21 cellular contexts compared by ENCODE assay signal in the genomic region with DNA sequence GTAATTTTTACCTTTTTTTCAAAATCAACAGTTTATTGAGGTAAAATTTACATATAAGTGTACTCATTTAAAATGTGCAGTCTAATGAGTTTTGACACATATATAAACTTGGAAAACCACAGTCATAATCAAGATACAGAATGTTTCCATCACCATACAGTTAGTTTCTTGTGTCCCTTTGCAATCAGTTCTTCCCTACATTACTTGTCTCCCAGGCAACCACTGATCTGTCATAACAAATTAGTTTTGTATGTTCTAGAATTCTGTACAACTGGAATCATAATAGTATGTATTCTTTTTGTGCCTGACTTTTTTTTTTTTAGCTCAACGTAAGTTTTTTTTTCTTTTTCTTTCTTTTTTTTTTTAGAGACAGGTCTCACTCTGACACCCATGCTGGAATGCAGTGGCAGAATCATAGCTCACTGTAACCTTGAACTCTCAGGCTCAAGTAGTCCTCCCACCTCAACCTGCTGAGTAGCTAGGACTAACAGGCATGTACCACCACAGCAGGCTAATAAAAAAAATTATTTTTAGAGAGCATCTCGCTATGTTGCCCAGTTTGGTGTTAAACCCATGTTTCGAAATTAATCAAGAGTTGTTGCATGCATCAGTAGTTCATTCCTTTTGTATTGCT. TPM values are rescaled to one million over a fixed set of nuclear protein-coding genes. Genes with fewer than 3 reads are reported as not detected.
DNase-seq lines count a peak whose midpoint lies in the region; ATAC-seq and TF ChIP-seq lines count a peak whose summit lies in the region.
"Had no signal": no experiment of that assay in that cellular context is flagged by ENCODE, and none has a peak within 500 bp of the region (broad histone marks: within the 10 kb centered on the region; RNA-seq: fewer than 3 reads in every experiment).

No MANE protein-coding gene starts in this region.

- H3K27ac ChIP-seq in sigmoid colon: no peak overlapping the region
- H3K27ac ChIP-seq: ascending aorta, suprapubic skin had no signal

- H3K27me3 ChIP-seq in sigmoid colon: no peaks in the 10 kb centered on the region
- H3K27me3 ChIP-seq: ascending aorta, suprapubic skin had no signal

- H3K4me3 Mint-ChIP-seq in activated naive CD8-positive, alpha-beta T cell treated with anti-CD3 and anti-CD28 coated beads for 36 hours: no peak overlapping the region
- H3K4me3 Mint-ChIP-seq in activated naive CD8-positive, alpha-beta T cell treated with anti-CD3 and anti-CD28 coated beads, Interleukin-2, amount 50 U/mL, for 24 hours: no peak overlapping the region
- H3K4me3 Mint-ChIP-seq in activated T-helper 2 cell treated with anti-CD3 and anti-CD28 coated beads, Interferon-gamma antibody, Interleukin-2, Interleukin-4, amounts not matched to agents 10 μg/mL and 5 μg/mL and 100 μg/mL, durations not matched to agents 14 hours and 24 hours and 36 hours (ENCODE audit: low read depth): no peak overlapping the region
- H3K4me3 Mint-ChIP-seq in memory B cell (no peak overlapping the region), nephron progenitor cell (no peak overlapping the region), mesothelial cell of epicardium (no peak overlapping the region)

- 84 to 88% methylated on average over 3 of the region's 3 CpGs for WGBS in sigmoid colon, 2 donors

- no peak for ATAC-seq in activated naive CD8-positive, alpha-beta T cell treated with anti-CD3 and anti-CD28 coated beads, Interleukin-2, amount 50 U/mL, for 24 hours
- ATAC-seq in memory B cell (ENCODE audit: low read depth): no peak
- ATAC-seq: left colon, Panc1 had no signal

- H3K9me3 Mint-ChIP-seq in activated naive CD8-positive, alpha-beta T cell treated with anti-CD3 and anti-CD28 coated beads for 36 hours: peaks cover 8% of the 10 kb centered on the region
- peaks cover 5% of the 10 kb centered on the region for H3K9me3 Mint-ChIP-seq in activated naive CD8-positive, alpha-beta T cell treated with anti-CD3 and anti-CD28 coated beads, Interleukin-2, amount 50 U/mL, for 24 hours
- peaks cover 13% of the 10 kb centered on the region for H3K9me3 Mint-ChIP-seq in activated T-helper 2 cell treated with anti-CD3 and anti-CD28 coated beads, Interferon-gamma antibody, Interleukin-2, Interleukin-4, amounts not matched to agents 10 μg/mL and 5 μg/mL and 100 μg/mL, durations not matched to agents 14 hours and 24 hours and 36 hours
- H3K9me3 Mint-ChIP-seq in memory B cell: peaks cover 3% of the 10 kb centered on the region
- peaks cover 41% of the 10 kb centered on the region for H3K9me3 Mint-ChIP-seq in nephron progenitor cell
- peaks cover 22% of the 10 kb centered on the region for H3K9me3 Mint-ChIP-seq in mesothelial cell of epicardium

- TF ChIP-seq CTCF in sigmoid colon (IDR thresholded peaks at IDR 0.05) (no peak), nephron progenitor cell (IDR thresholded peaks at IDR 0.05) (no peak), mesothelial cell of epicardium (IDR thresholded peaks at IDR 0.05; ENCODE audit: unreplicated experiment) (no peak)

- no peaks in the 10 kb centered on the region for H3K36me3 ChIP-seq in sigmoid colon
- H3K36me3 ChIP-seq: ascending aorta, suprapubic skin had no signal

- peaks cover 24% of the 10 kb centered on the region for H3K4me1 Mint-ChIP-seq in activated naive CD8-positive, alpha-beta T cell treated with anti-CD3 and anti-CD28 coated beads for 36 hours
- H3K4me1 Mint-ChIP-seq in activated naive CD8-positive, alpha-beta T cell treated with anti-CD3 and anti-CD28 coated beads, Interleukin-2, amount 50 U/mL, for 24 hours: peaks cover 23% of the 10 kb centered on the region
- peaks cover 39% of the 10 kb centered on the region for H3K4me1 Mint-ChIP-seq in activated T-helper 2 cell treated with anti-CD3 and anti-CD28 coated beads, Interferon-gamma antibody, Interleukin-2, Interleukin-4, amounts not matched to agents 10 μg/mL and 5 μg/mL and 100 μg/mL, durations not matched to agents 14 hours and 24 hours and 36 hours (ENCODE audit: low read depth)
- peaks cover 21% of the 10 kb centered on the region for H3K4me1 Mint-ChIP-seq in memory B cell
- H3K4me1 Mint-ChIP-seq in nephron progenitor cell: no peaks in the 10 kb centered on the region
- H3K4me1 Mint-ChIP-seq in mesothelial cell of epicardium: peaks cover 7% of the 10 kb centered on the region

- H3K4me3 ChIP-seq in sigmoid colon: no peak overlapping the region
- H3K4me3 ChIP-seq: ascending aorta, suprapubic skin had no signal

- no peaks in the 10 kb centered on the region for H3K27me3 Mint-ChIP-seq in activated naive CD8-positive, alpha-beta T cell treated with anti-CD3 and anti-CD28 coated beads for 36 hours
- no peaks in the 10 kb centered on the region for H3K27me3 Mint-ChIP-seq in activated naive CD8-positive, alpha-beta T cell treated with anti-CD3 and anti-CD28 coated beads, Interleukin-2, amount 50 U/mL, for 24 hours
- no peaks in the 10 kb centered on the region for H3K27me3 Mint-ChIP-seq in activated T-helper 2 cell treated with anti-CD3 and anti-CD28 coated beads, Interferon-gamma antibody, Interleukin-2, Interleukin-4, amounts not matched to agents 10 μg/mL and 5 μg/mL and 100 μg/mL, durations not matched to agents 14 hours and 24 hours and 36 hours (ENCODE audit: low read depth)
- H3K27me3 Mint-ChIP-seq in memory B cell (no peaks in the 10 kb centered on the region), nephron progenitor cell (ENCODE audit: low read depth, poor library complexity) (no peaks in the 10 kb centered on the region), mesothelial cell of epicardium (ENCODE audit: low read depth) (no peaks in the 10 kb centered on the region)

- no peak for TF ChIP-seq EP300 in sigmoid colon (IDR thresholded peaks at IDR 0.05)

- peak overlapping the region; percentile 25 for H3K27ac Mint-ChIP-seq in activated naive CD8-positive, alpha-beta T cell treated with anti-CD3 and anti-CD28 coated beads for 36 hours
- no peak overlapping the region for H3K27ac Mint-ChIP-seq in activated naive CD8-positive, alpha-beta T cell treated with anti-CD3 and anti-CD28 coated beads, Interleukin-2, amount 50 U/mL, for 24 hours
- peak overlapping the region; percentile 12 for H3K27ac Mint-ChIP-seq in activated T-helper 2 cell treated with anti-CD3 and anti-CD28 coated beads, Interferon-gamma antibody, Interleukin-2, Interleukin-4, amounts not matched to agents 10 μg/mL and 5 μg/mL and 100 μg/mL, durations not matched to agents 14 hours and 24 hours and 36 hours
- H3K27ac Mint-ChIP-seq in memory B cell (peak overlapping the region; percentile 19), nephron progenitor cell (no peak overlapping the region), mesothelial cell of epicardium (no peak overlapping the region)
- H3K27ac Mint-ChIP-seq: CD8-positive, alpha-beta T cell had no signal

- TF ChIP-seq POLR2A in sigmoid colon (IDR thresholded peaks at IDR 0.05): no peak

- H3K9me3 ChIP-seq in sigmoid colon: no peaks in the 10 kb centered on the region
- H3K9me3 ChIP-seq: ascending aorta, suprapubic skin had no signal

- peaks cover 0 to 43% (median 12%) of the 10 kb centered on the region in 4 donors for H3K4me1 ChIP-seq in sigmoid colon
- H3K4me1 ChIP-seq: ascending aorta had no signal

- peaks cover 32% of the 10 kb centered on the region for H3K36me3 Mint-ChIP-seq in activated naive CD8-positive, alpha-beta T cell treated with anti-CD3 and anti-CD28 coated beads for 36 hours
- peaks cover 21% of the 10 kb centered on the region for H3K36me3 Mint-ChIP-seq in activated naive CD8-positive, alpha-beta T cell treated with anti-CD3 and anti-CD28 coated beads, Interleukin-2, amount 50 U/mL, for 24 hours (ENCODE audit: low read depth)
- H3K36me3 Mint-ChIP-seq in activated T-helper 2 cell treated with anti-CD3 and anti-CD28 coated beads, Interferon-gamma antibody, Interleukin-2, Interleukin-4, amounts not matched to agents 10 μg/mL and 5 μg/mL and 100 μg/mL, durations not matched to agents 14 hours and 24 hours and 36 hours (ENCODE audit: low read depth): peaks cover 33% of the 10 kb centered on the region
- peaks cover 16% of the 10 kb centered on the region for H3K36me3 Mint-ChIP-seq in memory B cell
- peaks cover 56% of the 10 kb centered on the region for H3K36me3 Mint-ChIP-seq in nephron progenitor cell (ENCODE audit: low read depth)
- H3K36me3 Mint-ChIP-seq in mesothelial cell of epicardium: peaks cover 24% of the 10 kb centered on the region

- intact Hi-C loops in activated T-helper 2 cell treated with anti-CD3 and anti-CD28 coated beads, Interferon-gamma antibody, Interleukin-2, Interleukin-4, amounts not matched to agents 10 μg/mL and 5 μg/mL and 100 μg/mL, durations not matched to agents 14 hours and 24 hours and 36 hours (cut with micrococcal nuclease): loop anchor here (1.0 kb wide), 1 partner anchor 27 kb away; a partner anchor contains a TSS
- intact Hi-C loops in sigmoid colon (cut with DNase I): no loop called here

- no peak for DNase-seq in activated naive CD8-positive, alpha-beta T cell treated with anti-CD3 and anti-CD28 coated beads for 36 hours
- no peak for DNase-seq in activated naive CD8-positive, alpha-beta T cell treated with anti-CD3 and anti-CD28 coated beads, Interleukin-2, amount 50 U/mL, for 24 hours
- DNase-seq in activated T-helper 2 cell treated with anti-CD3 and anti-CD28 coated beads, Interferon-gamma antibody, Interleukin-2, Interleukin-4, amounts not matched to agents 10 μg/mL and 5 μg/mL and 100 μg/mL, durations not matched to agents 14 hours and 24 hours and 36 hours (ENCODE audit: low spot score): no peak
- DNase-seq in memory B cell (ENCODE audit: low spot score in 2 of 2) (no peak), sigmoid colon (no peak), cerebellar cortex (ENCODE audit: low spot score) (no peak), nephron progenitor cell (no peak), mesothelial cell of epicardium (ENCODE audit: low spot score in 2 of 2, unreplicated experiment in 2 of 2) (no peak)
- DNase-seq: activated CD4-positive, CD25-positive, alpha-beta regulatory T cell treated with anti-CD3 and anti-CD28 coated beads, Interleukin-2, amount 50 U/mL, for 72 hours; activated CD8-positive, alpha-beta memory T cell treated with anti-CD3 and anti-CD28 coated beads, Interleukin-2, amount 50 U/mL, for 4 hours; CD8-positive, alpha-beta T cell; DMS79; left colon; midbrain; NCI-H187; NCI-H226; stimulated activated CD4-positive, alpha-beta T cell treated with anti-CD3 and anti-CD28 coated beads, Interleukin-4, amount 100 ng/mL, for 4 hours; T-helper 9 cell had no signal

RNA-seq across cellular contexts. Expression of a gene that starts 26.9 kb away (rescaled TPM):
- total RNA-seq in activated naive CD8-positive, alpha-beta T cell treated with anti-CD3 and anti-CD28 coated beads for 36 hours: 10 to 100 TPM; 10.3 to 12.1 TPM
- 16.6 and 16.7 TPM in 2 replicates for total RNA-seq in activated T-helper 2 cell treated with anti-CD3 and anti-CD28 coated beads, Interferon-gamma antibody, Interleukin-2, Interleukin-4, amounts not matched to agents 10 μg/mL and 5 μg/mL and 100 μg/mL, durations not matched to agents 14 hours and 24 hours and 36 hours
- total RNA-seq in sigmoid colon (10 to 100 TPM; 22.1 to 33.5 (median 28.3) TPM), mesothelial cell of epicardium (25.1 to 26.7 TPM (median 26.2 TPM) in 3 replicates)
- 10 to 100 TPM; 27.4 to 50.9 (median 36.0) TPM for polyA plus RNA-seq in sigmoid colon

RNA-seq across cellular contexts. Expression of a gene that starts 27.1 kb away (rescaled TPM):
- under 1 TPM; 0.42 to 0.76 TPM for total RNA-seq in activated naive CD8-positive, alpha-beta T cell treated with anti-CD3 and anti-CD28 coated beads for 36 hours
- 0.23 and 0.28 TPM in 2 replicates for total RNA-seq in activated T-helper 2 cell treated with anti-CD3 and anti-CD28 coated beads, Interferon-gamma antibody, Interleukin-2, Interleukin-4, amounts not matched to agents 10 μg/mL and 5 μg/mL and 100 μg/mL, durations not matched to agents 14 hours and 24 hours and 36 hours
- total RNA-seq in sigmoid colon: under 1 TPM; 0.33 to 0.83 (median 0.38) TPM
- under 1 TPM in 1 of 3 donors, not detected in 2; 0.25 TPM for polyA plus RNA-seq in sigmoid colon
- total RNA-seq in mesothelial cell of epicardium: 0.43 to 0.65 TPM (median 0.58 TPM) in 3 replicates
- total RNA-seq: ascending aorta had no signal

Comparison
In these comparisons a context has a peak if more than half of its experiments do, and no peak if none do; other contexts are left out.
1. H3K27ac Mint-ChIP-seq: peak in activated naive CD8-positive, alpha-beta T cell treated with anti-CD3 and anti-CD28 coated beads for 36 hours (single experiment), activated T-helper 2 cell treated with anti-CD3 and anti-CD28 coated beads, Interferon-gamma antibody, Interleukin-2, Interleukin-4, amounts not matched to agents 10 μg/mL and 5 μg/mL and 100 μg/mL, durations not matched to agents 14 hours and 24 hours and 36 hours (single experiment) and memory B cell (single experiment); none in activated naive CD8-positive, alpha-beta T cell treated with anti-CD3 and anti-CD28 coated beads, Interleukin-2, amount 50 U/mL, for 24 hours (single experiment), nephron progenitor cell (single experiment) and mesothelial cell of epicardium (single experiment).